In genomic region chr6:53892707-53893106, GRCh38 we compare ENCODE assay signal across 12 cellular contexts.
DNase-seq lines count a peak whose midpoint lies in the region; ATAC-seq lines count a peak whose summit lies in the region.
"Had no signal": no experiment of that assay in that cellular context is flagged by ENCODE, and none has a peak within 500 bp of the region (broad histone marks: within the 10 kb centered on the region; RNA-seq: fewer than 3 reads in every experiment).

No MANE protein-coding gene starts in this region.

- DNase-seq in SHP77 (lab: John Stamatoyannopoulos, UW), result no peak
- no peak for DNase-seq in MV-4-11 (lab: John Stamatoyannopoulos, UW)
- no peak for DNase-seq in NCI-H226
- DNase-seq in posterior vena cava (ENCODE audit: low spot score), result no peak
- DNase-seq: anterior cingulate cortex; dermis blood vessel endothelial cell; NCI-H446 treated with DMSO at 0.1 percent for 48 hours; stimulated activated naive B cell treated with anti-CD40 and anti-IgM and Interleukin-4, amounts not matched to agents 10 μg/mL and 1 μg/mL and 100 μg/mL, for 72 hours had no signal

- intact Hi-C loops in posterior vena cava (cut with DNase I), result no loop called here

- ATAC-seq in GM18502 (IDR thresholded peaks at IDR 0.05; ENCODE audit: poor library complexity, unreplicated experiment) (peak; percentile 57), GM19324 (IDR thresholded peaks at IDR 0.05; ENCODE audit: low FRiP score, unreplicated experiment) (peak; percentile 56), HG02642 (IDR thresholded peaks at IDR 0.05; ENCODE audit: poor library complexity, unreplicated experiment) (peak; percentile 77), HG03460 (IDR thresholded peaks at IDR 0.05; ENCODE audit: unreplicated experiment) (peak; percentile 63)
- ATAC-seq: stimulated activated naive B cell treated with anti-CD40 and anti-IgM and Interleukin-4, amounts not matched to agents 10 μg/mL and 1 μg/mL and 100 μg/mL, for 72 hours had no signal
